Comparison of ENCODE assay signal across 1 cellular context in genomic region chr2:192313773-192314172, GRCh38.
TF ChIP-seq lines count a peak whose summit lies in the region.

No MANE protein-coding gene starts in this region.

TF ChIP-seq in HepG2, 621 proteins besides CTCF, POLR2A, EP300 and RAD21 (continued from another document):
- no peak for TF ChIP-seq SP1 (IDR thresholded peaks at IDR 0.05)
- no peak for TF ChIP-seq SP1 (CRISPR knock-in tag; IDR thresholded peaks at IDR 0.05)
- TF ChIP-seq ZNF724P (CRISPR knock-in tag; IDR thresholded peaks at IDR 0.05; ENCODE audit: borderline replicate concordance) = no peak
- no peak for TF ChIP-seq PAXIP1 (CRISPR knock-in tag; conservative IDR thresholded peaks at IDR 0.05)
- TF ChIP-seq BRD4 (CRISPR knock-in tag; IDR thresholded peaks at IDR 0.05) = no peak
